In genomic region chr15:67146214-67146613, GRCh38 we compare ENCODE assay signal across 1 cellular context.
TF ChIP-seq lines count a peak whose summit lies in the region.

No MANE protein-coding gene starts in this region.

TF ChIP-seq in WTC11, 78 proteins besides CTCF, POLR2A, EP300 and RAD21 (continued from another document):
- TF ChIP-seq CDX4 (CRISPR knock-in tag; IDR thresholded peaks at IDR 0.05; ENCODE audit: borderline replicate concordance) (no peak), CREB1 (CRISPR knock-in tag; IDR thresholded peaks at IDR 0.05) (no peak), ZNF263 (CRISPR knock-in tag; IDR thresholded peaks at IDR 0.05; ENCODE audit: low read depth) (no peak), SP1 (CRISPR knock-in tag; conservative IDR thresholded peaks at IDR 0.05) (no peak), MXD4 (CRISPR knock-in tag; IDR thresholded peaks at IDR 0.05; ENCODE audit: borderline replicate concordance) (no peak), ZNF138 (CRISPR knock-in tag; conservative IDR thresholded peaks at IDR 0.05) (no peak), RELA (CRISPR knock-in tag; IDR thresholded peaks at IDR 0.05; ENCODE audit: borderline replicate concordance) (no peak), TEAD1 (CRISPR knock-in tag; IDR thresholded peaks at IDR 0.05) (no peak), JAZF1 (CRISPR knock-in tag; IDR thresholded peaks at IDR 0.05) (no peak)
